ENCODE assay signal across 8 cellular contexts in genomic region chrX:153927936-153928760, GRCh38. TPM values are rescaled to one million over a fixed set of nuclear protein-coding genes. Genes with fewer than 3 reads are reported as not detected.
DNase-seq lines count a peak whose midpoint lies in the region; ATAC-seq, FAIRE-seq and TF ChIP-seq lines count a peak whose summit lies in the region.

No MANE protein-coding gene starts in this region.

- no peaks in the 10 kb centered on the region for H3K79me2 ChIP-seq in HepG2 (ENCODE audit: insufficient read depth, low read length)

- intact Hi-C loops in HepG2 (cut with micrococcal nuclease; ENCODE audit: unreplicated experiment): no loop called here

- peak overlapping the region; percentile 98 to 100 (median 99) for H3K27ac Mint-ChIP-seq in CD4-positive, CD25-positive, alpha-beta regulatory T cell

- peak overlapping the region; percentile 76 for H3K4me2 ChIP-seq in HepG2 (ENCODE audit: low read depth, low read length)

- ATAC-seq in CD4-positive, CD25-positive, alpha-beta regulatory T cell (ENCODE audit: low read depth in 2 of 2): peak; percentile 77 to 80
- ATAC-seq in GM19397 (IDR thresholded peaks at IDR 0.05; ENCODE audit: unreplicated experiment) (peak; percentile 71), HG03565 (IDR thresholded peaks at IDR 0.05; ENCODE audit: unreplicated experiment) (peak; percentile 67), HepG2 (peak; percentile 89)

- peak; percentile 89 to 100 (median 97) for DNase-seq in CD4-positive, CD25-positive, alpha-beta regulatory T cell
- DNase-seq in NCI-H748 treated with DMSO at 0.1 percent for 48 hours (lab: John Stamatoyannopoulos, UW) (peak; percentile 91), dermis blood vessel endothelial cell (peak; percentile 98), HepG2 (ENCODE audit: low spot score) (peak; percentile 90)
- peak; percentile 85 to 89 for DNase-seq in activated CD4-positive, alpha-beta T cell treated with anti-CD3 and anti-CD28 coated beads, Interleukin-2, amount 50 U/mL, for 4 hours
- peak; percentile 82 to 89 for DNase-seq in stimulated activated CD4-positive, alpha-beta T cell treated with anti-CD3 and anti-CD28 coated beads, Interleukin-2, amount 100 ng/mL, for 48 hours

- peaks cover 10% of the 10 kb centered on the region for H3K36me3 Mint-ChIP-seq in CD4-positive, CD25-positive, alpha-beta regulatory T cell

- peak overlapping the region; percentile 93 to 98 (median 96) for H3K4me3 Mint-ChIP-seq in CD4-positive, CD25-positive, alpha-beta regulatory T cell

- POLR2A ChIA-PET in HepG2 (lab: Yijun Ruan, JAX): interaction anchor here (0.5 to 4.2 kb wide), 19 partner anchors 7 to 301 kb away, joined by 3 to 82 read pairs (median 4); partner anchors contain the start of genes HCFC1, IDH3G, IRAK1 and L1CAM

- H3K9me3 ChIP-seq in CD4-positive, CD25-positive, alpha-beta regulatory T cell (ENCODE audit: control insufficient read depth in 2 of 2, low read length in 2 of 2): no peaks in the 10 kb centered on the region
- no peaks in the 10 kb centered on the region for H3K9me3 ChIP-seq in HepG2 (ENCODE audit: low read length)

- no peaks in the 10 kb centered on the region for H4K20me1 ChIP-seq in HepG2 (ENCODE audit: insufficient read depth, low read length)

- H3K9ac ChIP-seq in HepG2 (ENCODE audit: insufficient read depth, low read depth, low read length): peak overlapping the region; percentile 89

- CTCF ChIA-PET in HepG2 (lab: Yijun Ruan, JAX; ENCODE audit: low intra/inter-chr PET ratio, low total read pairs): no interaction called here

- peaks cover 4% of the 10 kb centered on the region for H3K27me3 Mint-ChIP-seq in CD4-positive, CD25-positive, alpha-beta regulatory T cell

- peak; percentile 93 for FAIRE-seq in HepG2 (lab: Jason Lieb, UNC)

- no peaks in the 10 kb centered on the region for H3K27me3 ChIP-seq in CD4-positive, CD25-positive, alpha-beta regulatory T cell (ENCODE audit: control insufficient read depth, insufficient read depth, low read length)
- H3K27me3 ChIP-seq in HepG2 (ENCODE audit: control insufficient read depth in 1 of 2, insufficient read depth in 2 of 2, low read length in 2 of 2): no peaks in the 10 kb centered on the region

- in situ Hi-C loops in HepG2 (cut with HindIII; ENCODE audit: extremely low pct_ligation_motif_present, low pct_unique_long_range_greater_than_20kb): no loop called here

- peak overlapping the region; percentile 73 for H3K4me3 ChIP-seq in CD4-positive, CD25-positive, alpha-beta regulatory T cell (ENCODE audit: low read depth, low read length)
- H3K4me3 ChIP-seq in HepG2 (replicated peaks in 1 of 3; ENCODE audit: insufficient read depth in 1 of 3, low read depth in 2 of 3, low read length in 3 of 3): peak overlapping the region; percentile 71 to 79 (median 76)

- H3K27ac ChIP-seq in CD4-positive, CD25-positive, alpha-beta regulatory T cell (ENCODE audit: insufficient read depth, low read length, poor library complexity, severe bottlenecking): peak overlapping the region; percentile 96
- H3K27ac ChIP-seq in HepG2 (ENCODE audit: extremely low read length, insufficient read depth, low read length): peak overlapping the region; percentile 89

- peak in 1 of 2 experiments; percentile 30; a peak in 2 of 4 replicates for TF ChIP-seq POLR2A in HepG2 (IDR thresholded peaks at IDR 0.05; ENCODE audit: insufficient read depth in 1 of 2, low read depth in 2 of 2, low read length in 2 of 2)

- H3K4me1 ChIP-seq in CD4-positive, CD25-positive, alpha-beta regulatory T cell (ENCODE audit: control insufficient read depth, insufficient read depth, low read length, poor library complexity, severe bottlenecking): peaks cover 56% of the 10 kb centered on the region
- peaks cover 52% of the 10 kb centered on the region for H3K4me1 ChIP-seq in HepG2 (ENCODE audit: insufficient read depth, low read length)

- BruUV-seq in HepG2 (replicated peaks; lab: Mats Ljungman, UMichigan): no TSS peak

- no peak for TF ChIP-seq RAD21 in HepG2 (CRISPR knock-in tag; IDR thresholded peaks at IDR 0.05)

- WGBS in HepG2 (ENCODE audit: low lambda C conversion rate): 7% methylated on average over 3 of the region's 76 CpGs

- H2AFZ ChIP-seq in HepG2 (ENCODE audit: low read length): no peak overlapping the region

- H3K9me3 Mint-ChIP-seq in CD4-positive, CD25-positive, alpha-beta regulatory T cell: no peaks in the 10 kb centered on the region

- peak; percentile 31; the same call in 1 of the 2 replicates for TF ChIP-seq CTCF in HepG2 (CRISPR knock-in tag; IDR thresholded peaks at IDR 0.05)

- H3K36me3 ChIP-seq in CD4-positive, CD25-positive, alpha-beta regulatory T cell (ENCODE audit: control insufficient read depth, insufficient read depth, low read length): peaks cover 2% of the 10 kb centered on the region
- H3K36me3 ChIP-seq in HepG2 (replicated peaks in 1 of 2; ENCODE audit: control insufficient read depth in 1 of 2, insufficient read depth in 2 of 2, low read length in 2 of 2): peaks cover 1 to 8% of the 10 kb centered on the region in 2 experiments; a peak in 1 of 5 replicates

- peaks cover 4 to 76% (median 12%) of the 10 kb centered on the region in 4 donors for H3K4me1 Mint-ChIP-seq in CD4-positive, CD25-positive, alpha-beta regulatory T cell

- TF ChIP-seq EP300 in HepG2 (IDR thresholded peaks at IDR 0.05; ENCODE audit: low read depth in 2 of 2, low read length in 2 of 2) (no peak), HepG2 (CRISPR knock-in tag; IDR thresholded peaks at IDR 0.05; ENCODE audit: borderline replicate concordance) (no peak)

RNA-seq across cellular contexts. Expression of gene ARHGAP4, which starts 2.1 kb away (rescaled TPM):
- 459 TPM for total RNA-seq in CD4-positive, CD25-positive, alpha-beta regulatory T cell
- polyA plus RNA-seq in CD4-positive, CD25-positive, alpha-beta regulatory T cell: 10 to 100 TPM; 73.5 to 89.9 (median 80.2) TPM
- total RNA-seq in dermis blood vessel endothelial cell (16.0 and 27.2 TPM in 2 replicates), HepG2 (2016; rRNA removed; fragmentation: Illumina TruSeq; extraction: Trizol) (0.64 TPM in 1 of 2 replicates, not detected in the other)
- not detected in 2 replicates for total RNA-seq in HepG2 (2016; cell fraction: cytosol; rRNA removed; fragmentation: Illumina TruSeq; extraction: Trizol; ENCODE audit: low read depth)
- 0.22 TPM in 1 of 2 replicates, not detected in the other for total RNA-seq in HepG2 (2016; cell fraction: insoluble cytoplasmic fraction; rRNA removed; fragmentation: Illumina TruSeq; extraction: Trizol)
- 0.28 TPM in 1 of 2 replicates, not detected in the other for total RNA-seq in HepG2 (2016; cell fraction: membrane; rRNA removed; fragmentation: Illumina TruSeq; extraction: Trizol)
- total RNA-seq in HepG2 (2016; cell fraction: nucleus; rRNA removed; fragmentation: Illumina TruSeq; extraction: Trizol): 0.41 TPM in 1 of 2 replicates, not detected in the other
- polyA plus RNA-seq in HepG2 (2011; rRNA removed): 0.57 and 1.1 TPM in 2 replicates
- 0.10 and 0.19 TPM in 2 replicates for polyA plus RNA-seq in HepG2 (2011; cell fraction: cytosol; rRNA removed)
- polyA plus RNA-seq in HepG2 (2011; cell fraction: nucleus; rRNA removed): 7.0 and 9.1 TPM in 2 replicates
- polyA plus RNA-seq in HepG2 (2012): 0.35 and 0.59 TPM in 2 replicates
- not detected in 2 replicates for polyA plus RNA-seq in HepG2 (2016; cell fraction: cytosol; fragmentation: Illumina TruSeq; extraction: Trizol; ENCODE audit: low read depth)
- polyA plus RNA-seq in HepG2 (2016; cell fraction: insoluble cytoplasmic fraction; fragmentation: Illumina TruSeq; extraction: Trizol; ENCODE audit: low read depth): not detected in 2 replicates
- not detected in 2 replicates for polyA plus RNA-seq in HepG2 (2016; cell fraction: membrane; fragmentation: Illumina TruSeq; extraction: Trizol; ENCODE audit: low read depth)
- polyA plus RNA-seq in HepG2 (2016; cell fraction: nucleus; fragmentation: Illumina TruSeq; extraction: Trizol; ENCODE audit: insufficient read depth, low read depth): 0.64 and 1.9 TPM in 2 replicates
- polyA minus RNA-seq in HepG2 (2011; rRNA and poly(A)+ RNA removed; ENCODE audit: low replicate concordance): 1.6 and 1.8 TPM in 2 replicates
- polyA minus RNA-seq in HepG2 (2011; cell fraction: cytosol; rRNA and poly(A)+ RNA removed): 1.1 TPM in 1 of 2 replicates, not detected in the other
- 1.2 and 2.8 TPM in 2 replicates for polyA minus RNA-seq in HepG2 (2011; cell fraction: nucleus; rRNA and poly(A)+ RNA removed)

RNA-seq across cellular contexts. Expression of gene NAA10, which starts 6.7 kb away (rescaled TPM):
- total RNA-seq in CD4-positive, CD25-positive, alpha-beta regulatory T cell: 70.0 TPM
- 10 to 100 TPM; 72.4 to 99.8 (median 82.3) TPM for polyA plus RNA-seq in CD4-positive, CD25-positive, alpha-beta regulatory T cell
- total RNA-seq in dermis blood vessel endothelial cell (70.6 and 88.2 TPM in 2 replicates), HepG2 (2016; rRNA removed; fragmentation: Illumina TruSeq; extraction: Trizol) (51.1 and 51.7 TPM in 2 replicates)
- 55.8 and 62.5 TPM in 2 replicates for total RNA-seq in HepG2 (2016; cell fraction: cytosol; rRNA removed; fragmentation: Illumina TruSeq; extraction: Trizol; ENCODE audit: low read depth)
- total RNA-seq in HepG2 (2016; cell fraction: insoluble cytoplasmic fraction; rRNA removed; fragmentation: Illumina TruSeq; extraction: Trizol): 47.6 and 50.9 TPM in 2 replicates
- 52.1 and 59.2 TPM in 2 replicates for total RNA-seq in HepG2 (2016; cell fraction: membrane; rRNA removed; fragmentation: Illumina TruSeq; extraction: Trizol)
- 27.3 and 30.2 TPM in 2 replicates for total RNA-seq in HepG2 (2016; cell fraction: nucleus; rRNA removed; fragmentation: Illumina TruSeq; extraction: Trizol)
- polyA plus RNA-seq in HepG2 (2011; rRNA removed): 49.1 and 49.2 TPM in 2 replicates
- polyA plus RNA-seq in HepG2 (2011; cell fraction: cytosol; rRNA removed): 61.9 and 80.7 TPM in 2 replicates
- polyA plus RNA-seq in HepG2 (2011; cell fraction: nucleus; rRNA removed): 84.9 and 98.2 TPM in 2 replicates
- 45.4 and 52.3 TPM in 2 replicates for polyA plus RNA-seq in HepG2 (2012)
- polyA plus RNA-seq in HepG2 (2016; cell fraction: cytosol; fragmentation: Illumina TruSeq; extraction: Trizol; ENCODE audit: low read depth): 168 and 195 TPM in 2 replicates
- 99.2 and 109 TPM in 2 replicates for polyA plus RNA-seq in HepG2 (2016; cell fraction: insoluble cytoplasmic fraction; fragmentation: Illumina TruSeq; extraction: Trizol; ENCODE audit: low read depth)
- 92.8 and 108 TPM in 2 replicates for polyA plus RNA-seq in HepG2 (2016; cell fraction: membrane; fragmentation: Illumina TruSeq; extraction: Trizol; ENCODE audit: low read depth)
- 92.2 and 97.8 TPM in 2 replicates for polyA plus RNA-seq in HepG2 (2016; cell fraction: nucleus; fragmentation: Illumina TruSeq; extraction: Trizol; ENCODE audit: insufficient read depth, low read depth)
- 30.3 and 98.8 TPM in 2 replicates for polyA minus RNA-seq in HepG2 (2011; rRNA and poly(A)+ RNA removed; ENCODE audit: low replicate concordance)
- 14.6 and 17.3 TPM in 2 replicates for polyA minus RNA-seq in HepG2 (2011; cell fraction: cytosol; rRNA and poly(A)+ RNA removed)
- polyA minus RNA-seq in HepG2 (2011; cell fraction: nucleus; rRNA and poly(A)+ RNA removed): 23.7 and 25.0 TPM in 2 replicates

RNA-seq across cellular contexts. Expression of gene RENBP, which starts 16.3 kb away (rescaled TPM):
- total RNA-seq in CD4-positive, CD25-positive, alpha-beta regulatory T cell: 15.3 TPM
- 1 to 10 TPM in 2 of 4 donors, under 1 TPM in 2; 0.62 to 1.9 (median 1.1) TPM for polyA plus RNA-seq in CD4-positive, CD25-positive, alpha-beta regulatory T cell
- total RNA-seq in dermis blood vessel endothelial cell: 12.1 and 27.4 TPM in 2 replicates
- total RNA-seq in HepG2 (2016; rRNA removed; fragmentation: Illumina TruSeq; extraction: Trizol): 0.77 and 1.4 TPM in 2 replicates
- not detected in 2 replicates for total RNA-seq in HepG2 (2016; cell fraction: cytosol; rRNA removed; fragmentation: Illumina TruSeq; extraction: Trizol; ENCODE audit: low read depth)
- total RNA-seq in HepG2 (2016; cell fraction: insoluble cytoplasmic fraction; rRNA removed; fragmentation: Illumina TruSeq; extraction: Trizol): 0.48 and 1.3 TPM in 2 replicates
- total RNA-seq in HepG2 (2016; cell fraction: membrane; rRNA removed; fragmentation: Illumina TruSeq; extraction: Trizol): 0.31 and 0.34 TPM in 2 replicates
- 0.78 and 1.4 TPM in 2 replicates for total RNA-seq in HepG2 (2016; cell fraction: nucleus; rRNA removed; fragmentation: Illumina TruSeq; extraction: Trizol)
- 2.0 and 2.6 TPM in 2 replicates for polyA plus RNA-seq in HepG2 (2011; rRNA removed)
- polyA plus RNA-seq in HepG2 (2011; cell fraction: cytosol; rRNA removed): 2.7 and 3.2 TPM in 2 replicates
- 7.0 and 9.2 TPM in 2 replicates for polyA plus RNA-seq in HepG2 (2011; cell fraction: nucleus; rRNA removed)
- 1.5 and 2.1 TPM in 2 replicates for polyA plus RNA-seq in HepG2 (2012)
- 0.29 and 0.48 TPM in 2 replicates for polyA plus RNA-seq in HepG2 (2016; cell fraction: cytosol; fragmentation: Illumina TruSeq; extraction: Trizol; ENCODE audit: low read depth)
- 0.72 and 1.8 TPM in 2 replicates for polyA plus RNA-seq in HepG2 (2016; cell fraction: insoluble cytoplasmic fraction; fragmentation: Illumina TruSeq; extraction: Trizol; ENCODE audit: low read depth)
- polyA plus RNA-seq in HepG2 (2016; cell fraction: membrane; fragmentation: Illumina TruSeq; extraction: Trizol; ENCODE audit: low read depth): 0.16 and 0.45 TPM in 2 replicates
- 0.89 and 1.6 TPM in 2 replicates for polyA plus RNA-seq in HepG2 (2016; cell fraction: nucleus; fragmentation: Illumina TruSeq; extraction: Trizol; ENCODE audit: insufficient read depth, low read depth)
- 3.3 TPM in 1 of 2 replicates, not detected in the other for polyA minus RNA-seq in HepG2 (2011; rRNA and poly(A)+ RNA removed; ENCODE audit: low replicate concordance)
- polyA minus RNA-seq in HepG2 (2011; cell fraction: cytosol; rRNA and poly(A)+ RNA removed): 0.53 and 1.5 TPM in 2 replicates
- polyA minus RNA-seq in HepG2 (2011; cell fraction: nucleus; rRNA and poly(A)+ RNA removed): 1.6 and 1.7 TPM in 2 replicates

RNA-seq across cellular contexts. Expression of gene AVPR2, which starts 23.7 kb away (rescaled TPM):
- total RNA-seq in CD4-positive, CD25-positive, alpha-beta regulatory T cell: not detected
- not detected for polyA plus RNA-seq in CD4-positive, CD25-positive, alpha-beta regulatory T cell
- total RNA-seq in dermis blood vessel endothelial cell (4.7 and 6.3 TPM in 2 replicates), HepG2 (2016; rRNA removed; fragmentation: Illumina TruSeq; extraction: Trizol) (not detected in 2 replicates)
- total RNA-seq in HepG2 (2016; cell fraction: cytosol; rRNA removed; fragmentation: Illumina TruSeq; extraction: Trizol; ENCODE audit: low read depth): not detected in 2 replicates
- not detected in 2 replicates for total RNA-seq in HepG2 (2016; cell fraction: insoluble cytoplasmic fraction; rRNA removed; fragmentation: Illumina TruSeq; extraction: Trizol)
- not detected in 2 replicates for total RNA-seq in HepG2 (2016; cell fraction: membrane; rRNA removed; fragmentation: Illumina TruSeq; extraction: Trizol)
- not detected in 2 replicates for total RNA-seq in HepG2 (2016; cell fraction: nucleus; rRNA removed; fragmentation: Illumina TruSeq; extraction: Trizol)
- polyA plus RNA-seq in HepG2 (2011; rRNA removed): not detected in 2 replicates
- not detected in 2 replicates for polyA plus RNA-seq in HepG2 (2011; cell fraction: cytosol; rRNA removed)
- not detected in 2 replicates for polyA plus RNA-seq in HepG2 (2011; cell fraction: nucleus; rRNA removed)
- polyA plus RNA-seq in HepG2 (2012): not detected in 2 replicates
- polyA plus RNA-seq in HepG2 (2016; cell fraction: cytosol; fragmentation: Illumina TruSeq; extraction: Trizol; ENCODE audit: low read depth): not detected in 2 replicates
- polyA plus RNA-seq in HepG2 (2016; cell fraction: insoluble cytoplasmic fraction; fragmentation: Illumina TruSeq; extraction: Trizol; ENCODE audit: low read depth): not detected in 2 replicates
- polyA plus RNA-seq in HepG2 (2016; cell fraction: membrane; fragmentation: Illumina TruSeq; extraction: Trizol; ENCODE audit: low read depth): not detected in 2 replicates
- polyA plus RNA-seq in HepG2 (2016; cell fraction: nucleus; fragmentation: Illumina TruSeq; extraction: Trizol; ENCODE audit: insufficient read depth, low read depth): not detected in 2 replicates
- 0.18 and 0.87 TPM in 2 replicates for polyA minus RNA-seq in HepG2 (2011; rRNA and poly(A)+ RNA removed; ENCODE audit: low replicate concordance)
- not detected in 2 replicates for polyA minus RNA-seq in HepG2 (2011; cell fraction: cytosol; rRNA and poly(A)+ RNA removed)
- polyA minus RNA-seq in HepG2 (2011; cell fraction: nucleus; rRNA and poly(A)+ RNA removed): not detected in 2 replicates

RNA-seq across cellular contexts. Expression of gene L1CAM, which starts 42.2 kb away (rescaled TPM):
- total RNA-seq in CD4-positive, CD25-positive, alpha-beta regulatory T cell: 2.1 TPM
- under 1 TPM in 1 of 4 donors, not detected in 3; 0.67 TPM for polyA plus RNA-seq in CD4-positive, CD25-positive, alpha-beta regulatory T cell
- total RNA-seq in dermis blood vessel endothelial cell: 1.1 and 2.4 TPM in 2 replicates
- total RNA-seq in HepG2 (2016; rRNA removed; fragmentation: Illumina TruSeq; extraction: Trizol): 1.1 and 1.4 TPM in 2 replicates
- total RNA-seq in HepG2 (2016; cell fraction: cytosol; rRNA removed; fragmentation: Illumina TruSeq; extraction: Trizol; ENCODE audit: low read depth): 0.18 and 0.30 TPM in 2 replicates
- total RNA-seq in HepG2 (2016; cell fraction: insoluble cytoplasmic fraction; rRNA removed; fragmentation: Illumina TruSeq; extraction: Trizol): 0.74 and 1.1 TPM in 2 replicates
- total RNA-seq in HepG2 (2016; cell fraction: membrane; rRNA removed; fragmentation: Illumina TruSeq; extraction: Trizol): 0.59 and 0.74 TPM in 2 replicates
- total RNA-seq in HepG2 (2016; cell fraction: nucleus; rRNA removed; fragmentation: Illumina TruSeq; extraction: Trizol): 2.9 and 3.0 TPM in 2 replicates
- 2.0 and 5.0 TPM in 2 replicates for polyA plus RNA-seq in HepG2 (2011; rRNA removed)
- polyA plus RNA-seq in HepG2 (2011; cell fraction: cytosol; rRNA removed): 2.5 TPM in 2 replicates
- polyA plus RNA-seq in HepG2 (2011; cell fraction: nucleus; rRNA removed): 15.9 and 17.0 TPM in 2 replicates
- polyA plus RNA-seq in HepG2 (2012): 1.8 and 5.5 TPM in 2 replicates
- 0.24 TPM in 2 replicates for polyA plus RNA-seq in HepG2 (2016; cell fraction: cytosol; fragmentation: Illumina TruSeq; extraction: Trizol; ENCODE audit: low read depth)
- polyA plus RNA-seq in HepG2 (2016; cell fraction: insoluble cytoplasmic fraction; fragmentation: Illumina TruSeq; extraction: Trizol; ENCODE audit: low read depth): 0.83 and 1.4 TPM in 2 replicates
- polyA plus RNA-seq in HepG2 (2016; cell fraction: membrane; fragmentation: Illumina TruSeq; extraction: Trizol; ENCODE audit: low read depth): 0.46 and 0.98 TPM in 2 replicates
- polyA plus RNA-seq in HepG2 (2016; cell fraction: nucleus; fragmentation: Illumina TruSeq; extraction: Trizol; ENCODE audit: insufficient read depth, low read depth): 6.9 and 8.1 TPM in 2 replicates
- polyA minus RNA-seq in HepG2 (2011; rRNA and poly(A)+ RNA removed; ENCODE audit: low replicate concordance): 14.7 and 119 TPM in 2 replicates
- polyA minus RNA-seq in HepG2 (2011; cell fraction: cytosol; rRNA and poly(A)+ RNA removed): 4.0 and 7.3 TPM in 2 replicates
- 4.6 and 6.8 TPM in 2 replicates for polyA minus RNA-seq in HepG2 (2011; cell fraction: nucleus; rRNA and poly(A)+ RNA removed)

Comparison
In these comparisons a context has a peak if more than half of its experiments do, and no peak if none do; other contexts are left out.
1. Peak in every context shown above with its lines: DNase-seq, ATAC-seq, H3K4me3 ChIP-seq and H3K27ac ChIP-seq.
2. RNA of gene ARHGAP4, which starts 2.1 kb away (total RNA-seq): 459 TPM in CD4-positive, CD25-positive, alpha-beta regulatory T cell (single experiment); 16.0 to 27.2 TPM in dermis blood vessel endothelial cell and 0.22 to 0.64 TPM in HepG2; every median in the first group is over 10 times any median in the second.